23 cellular contexts compared by ENCODE assay signal in genomic region chr12:22551624-22552023, GRCh38. TPM values are rescaled to one million over a fixed set of nuclear protein-coding genes. Genes with fewer than 3 reads are reported as not detected.
DNase-seq lines count a peak whose midpoint lies in the region; ATAC-seq and TF ChIP-seq lines count a peak whose summit lies in the region.
"Had no signal": no experiment of that assay in that cellular context is flagged by ENCODE, and none has a peak within 500 bp of the region (broad histone marks: within the 10 kb centered on the region; RNA-seq: fewer than 3 reads in every experiment).

No MANE protein-coding gene starts in this region.

- DNase-seq in activated naive CD8-positive, alpha-beta T cell treated with anti-CD3 and anti-CD28 coated beads, Interleukin-2, amount 50 U/mL, for 24 hours: no peak
- DNase-seq in activated naive CD8-positive, alpha-beta T cell treated with anti-CD3 and anti-CD28 coated beads for 36 hours: no peak
- no peak for DNase-seq in stimulated activated naive CD8-positive, alpha-beta T cell treated with anti-CD3 and anti-CD28 coated beads, Interleukin-15, amount 100 ng/mL, for 72 hours
- DNase-seq in foreskin keratinocyte (no peak), anterior cingulate cortex (lab: John Stamatoyannopoulos, UW) (no peak), superior temporal gyrus (ENCODE audit: extremely low spot score) (no peak)
- DNase-seq: C1 segment of cervical spinal cord; CD4-positive, alpha-beta memory T cell; COR-L47; DMS53; HCEC 1CT; MM.1S; NCI-H1694; NCI-H2029 treated with DMSO at 0.1 percent for 48 hours; SHP77; T-cell had no signal

- no peaks in the 10 kb centered on the region for H3K4me1 Mint-ChIP-seq in activated naive CD8-positive, alpha-beta T cell treated with anti-CD3 and anti-CD28 coated beads, Interleukin-2, amount 50 U/mL, for 24 hours
- H3K4me1 Mint-ChIP-seq in activated naive CD8-positive, alpha-beta T cell treated with anti-CD3 and anti-CD28 coated beads for 36 hours: no peaks in the 10 kb centered on the region
- H3K4me1 Mint-ChIP-seq in stimulated activated naive CD8-positive, alpha-beta T cell treated with anti-CD3 and anti-CD28 coated beads, Interleukin-15, amount 100 ng/mL, for 72 hours: no peaks in the 10 kb centered on the region
- H3K4me1 Mint-ChIP-seq: CD4-positive, alpha-beta memory T cell; T-cell had no signal

- H3K9me3 Mint-ChIP-seq in activated naive CD8-positive, alpha-beta T cell treated with anti-CD3 and anti-CD28 coated beads, Interleukin-2, amount 50 U/mL, for 24 hours: peaks cover 9% of the 10 kb centered on the region
- peaks cover 10% of the 10 kb centered on the region for H3K9me3 Mint-ChIP-seq in activated naive CD8-positive, alpha-beta T cell treated with anti-CD3 and anti-CD28 coated beads for 36 hours
- peaks cover 10 to 11% of the 10 kb centered on the region in 2 donors for H3K9me3 Mint-ChIP-seq in stimulated activated naive CD8-positive, alpha-beta T cell treated with anti-CD3 and anti-CD28 coated beads, Interleukin-15, amount 100 ng/mL, for 72 hours

- peak; percentile 63 for ATAC-seq in activated naive CD8-positive, alpha-beta T cell treated with anti-CD3 and anti-CD28 coated beads, Interleukin-2, amount 50 U/mL, for 24 hours
- ATAC-seq in HG02870 (IDR thresholded peaks at IDR 0.05; ENCODE audit: unreplicated experiment): peak; percentile 50
- ATAC-seq in stimulated activated naive CD8-positive, alpha-beta T cell treated with anti-CD3 and anti-CD28 coated beads, Interleukin-15, amount 100 ng/mL, for 72 hours: peak; percentile 97
- ATAC-seq in foreskin keratinocyte: no peak
- ATAC-seq: A549, Panc1, T-cell had no signal

- no peaks in the 10 kb centered on the region for H3K36me3 Mint-ChIP-seq in activated naive CD8-positive, alpha-beta T cell treated with anti-CD3 and anti-CD28 coated beads, Interleukin-2, amount 50 U/mL, for 24 hours (ENCODE audit: low read depth)
- peaks cover 3% of the 10 kb centered on the region for H3K36me3 Mint-ChIP-seq in activated naive CD8-positive, alpha-beta T cell treated with anti-CD3 and anti-CD28 coated beads for 36 hours
- H3K36me3 Mint-ChIP-seq: IgD-negative memory B cell had no signal

- no peak overlapping the region for H3K9ac ChIP-seq in HUES64 (ENCODE audit: low read depth, low read length)
- H3K9ac ChIP-seq: KMS-11 had no signal

- no peak overlapping the region for H3K27ac Mint-ChIP-seq in activated naive CD8-positive, alpha-beta T cell treated with anti-CD3 and anti-CD28 coated beads, Interleukin-2, amount 50 U/mL, for 24 hours
- H3K27ac Mint-ChIP-seq in activated naive CD8-positive, alpha-beta T cell treated with anti-CD3 and anti-CD28 coated beads for 36 hours: no peak overlapping the region
- H3K27ac Mint-ChIP-seq in stimulated activated naive CD8-positive, alpha-beta T cell treated with anti-CD3 and anti-CD28 coated beads, Interleukin-15, amount 100 ng/mL, for 72 hours: no peak overlapping the region
- H3K27ac Mint-ChIP-seq: CD4-positive, alpha-beta memory T cell; IgD-negative memory B cell; T-cell had no signal

- H3K27me3 ChIP-seq in HUES64 (ENCODE audit: insufficient read depth, low read length) (no peaks in the 10 kb centered on the region), foreskin keratinocyte (no peaks in the 10 kb centered on the region)

- H3K27me3 Mint-ChIP-seq in activated naive CD8-positive, alpha-beta T cell treated with anti-CD3 and anti-CD28 coated beads, Interleukin-2, amount 50 U/mL, for 24 hours: peaks cover 3% of the 10 kb centered on the region
- H3K27me3 Mint-ChIP-seq in activated naive CD8-positive, alpha-beta T cell treated with anti-CD3 and anti-CD28 coated beads for 36 hours: peaks cover 17% of the 10 kb centered on the region
- peaks cover 20% of the 10 kb centered on the region for H3K27me3 Mint-ChIP-seq in stimulated activated naive CD8-positive, alpha-beta T cell treated with anti-CD3 and anti-CD28 coated beads, Interleukin-15, amount 100 ng/mL, for 72 hours

- H3K27ac ChIP-seq in HUES64 (ENCODE audit: low read depth, low read length) (peak overlapping the region; percentile 18; the same call in 1 of the 2 replicates), foreskin keratinocyte (no peak overlapping the region)
- H3K27ac ChIP-seq: A549, KMS-11, RWPE1 had no signal

- peaks cover 11% of the 10 kb centered on the region for H3K9me3 ChIP-seq in HUES64 (ENCODE audit: insufficient read depth, low read depth, low read length)
- H3K9me3 ChIP-seq: A549 had no signal

- H3K4me3 Mint-ChIP-seq in activated naive CD8-positive, alpha-beta T cell treated with anti-CD3 and anti-CD28 coated beads, Interleukin-2, amount 50 U/mL, for 24 hours: no peak overlapping the region
- H3K4me3 Mint-ChIP-seq in activated naive CD8-positive, alpha-beta T cell treated with anti-CD3 and anti-CD28 coated beads for 36 hours: no peak overlapping the region
- H3K4me3 Mint-ChIP-seq in stimulated activated naive CD8-positive, alpha-beta T cell treated with anti-CD3 and anti-CD28 coated beads, Interleukin-15, amount 100 ng/mL, for 72 hours: no peak overlapping the region
- H3K4me3 Mint-ChIP-seq: CD4-positive, alpha-beta memory T cell; IgD-negative memory B cell; T-cell had no signal

- H3K4me1 ChIP-seq in HUES64 (ENCODE audit: insufficient read depth, low read length) (peaks cover 11% of the 10 kb centered on the region; the same call in 1 of the 2 replicates), foreskin keratinocyte (no peaks in the 10 kb centered on the region)
- H3K4me1 ChIP-seq: A549 had no signal

- H3K4me3 ChIP-seq in HUES64 (ENCODE audit: low read length): no peak overlapping the region
- H3K4me3 ChIP-seq: A549 had no signal

- H3K36me3 ChIP-seq in HUES64 (ENCODE audit: insufficient read depth, low read length): no peaks in the 10 kb centered on the region

- TF ChIP-seq CTCF in foreskin keratinocyte (conservative IDR thresholded peaks at IDR 0.05): no peak

RNA-seq across cellular contexts. Expression of gene C2CD5, which starts 7.3 kb away (rescaled TPM):
- total RNA-seq in activated naive CD8-positive, alpha-beta T cell treated with anti-CD3 and anti-CD28 coated beads for 36 hours: 10 to 100 TPM; 29.7 to 31.1 TPM
- 30.5 TPM for polyA plus RNA-seq in HUES64 (2013, experiment 1 of 2)
- 31.6 TPM for polyA plus RNA-seq in HUES64 (2013, experiment 2 of 2)
- 15.2 and 16.8 TPM in 2 replicates for total RNA-seq in foreskin keratinocyte
- 4.4 and 5.4 TPM in 2 replicates for polyA plus RNA-seq in foreskin keratinocyte
